Comparison of ENCODE assay signal across 1 cellular context in genomic region chr7:138001529-138002095, GRCh38.
TF ChIP-seq lines count a peak whose summit lies in the region.

CREB3L2 (minus strand) TSS chr7:138002086; CDS start chr7:138001705, 381 bp downstream.

TF ChIP-seq in HepG2, 621 proteins besides CTCF, POLR2A, EP300 and RAD21 (continued from another document and continues in another):
- TF ChIP-seq IRF1 (CRISPR knock-in tag; IDR thresholded peaks at IDR 0.05; ENCODE audit: low read depth) (no peak), ZFP62 (CRISPR knock-in tag; IDR thresholded peaks at IDR 0.05) (no peak), ZNF431 (CRISPR knock-in tag; IDR thresholded peaks at IDR 0.05; ENCODE audit: borderline replicate concordance, low read depth) (no peak), ZNF629 (CRISPR knock-in tag; conservative IDR thresholded peaks at IDR 0.05) (0 out of 2 replicates have a peak, but pooled peaks have one; percentile 15), ZNF451 (CRISPR knock-in tag; IDR thresholded peaks at IDR 0.05) (peak; percentile 93), KLF16 (CRISPR knock-in tag; IDR thresholded peaks at IDR 0.05) (peak in 1 of 2 experiments; percentile 50; a peak in 1 of 4 replicates), ZSCAN25 (CRISPR knock-in tag; IDR thresholded peaks at IDR 0.05) (no peak), MIER2 (CRISPR knock-in tag; IDR thresholded peaks at IDR 0.05) (no peak), XRCC5 (optimal IDR thresholded peaks at IDR 0.05; ENCODE audit: low read length) (no peak), PITX1 (CRISPR knock-in tag; IDR thresholded peaks at IDR 0.05) (no peak), RBFOX2 (IDR thresholded peaks at IDR 0.05; ENCODE audit: low read depth, low read length) (peak; percentile 95), ZNF121 (CRISPR knock-in tag; IDR thresholded peaks at IDR 0.05) (0 out of 2 replicates have a peak, but pooled peaks have one; percentile 18), TFDP2 (CRISPR knock-in tag; IDR thresholded peaks at IDR 0.05) (no peak), SNAPC4 (CRISPR knock-in tag; IDR thresholded peaks at IDR 0.05) (no peak; the same call in 1 of the 2 replicates), ZFP82 (CRISPR knock-in tag; IDR thresholded peaks at IDR 0.05; ENCODE audit: borderline replicate concordance) (no peak), ZBTB21 (CRISPR knock-in tag; IDR thresholded peaks at IDR 0.05) (no peak), CENPX (CRISPR knock-in tag; IDR thresholded peaks at IDR 0.05) (no peak), ZNF652 (CRISPR knock-in tag; IDR thresholded peaks at IDR 0.05; ENCODE audit: borderline replicate concordance, low read depth) (no peak), ZNF782 (CRISPR knock-in tag; IDR thresholded peaks at IDR 0.05; ENCODE audit: borderline replicate concordance) (peak; percentile 85; the same call in 1 of the 2 replicates), NR3C1 (CRISPR knock-in tag; IDR thresholded peaks at IDR 0.05) (no peak), SYNCRIP (IDR thresholded peaks at IDR 0.05; ENCODE audit: insufficient read depth, low read depth, low read length) (no peak), ZNF337 (CRISPR knock-in tag; IDR thresholded peaks at IDR 0.05; ENCODE audit: borderline replicate concordance, low read depth) (peak; percentile 35; the same call in 1 of the 2 replicates), HDAC2 (CRISPR knock-in tag; IDR thresholded peaks at IDR 0.05) (no peak), CEBPG (CRISPR knock-in tag; IDR thresholded peaks at IDR 0.05) (no peak), ELF1 (CRISPR knock-in tag; IDR thresholded peaks at IDR 0.05) (no peak), ZNF747 (CRISPR knock-in tag; IDR thresholded peaks at IDR 0.05; ENCODE audit: borderline replicate concordance) (0 out of 2 replicates have a peak, but pooled peaks have one; percentile 2), DDIT3 (CRISPR knock-in tag; IDR thresholded peaks at IDR 0.05) (no peak), SCMH1 (CRISPR knock-in tag; IDR thresholded peaks at IDR 0.05; ENCODE audit: borderline replicate concordance) (no peak), HDAC1 (CRISPR knock-in tag; IDR thresholded peaks at IDR 0.05) (peak; percentile 92; the same call in 1 of the 2 replicates), CSRNP2 (CRISPR knock-in tag; conservative IDR thresholded peaks at IDR 0.05; ENCODE audit: low read depth) (no peak), ZNF691 (CRISPR knock-in tag; IDR thresholded peaks at IDR 0.05; ENCODE audit: borderline replicate concordance, low read depth) (0 out of 2 replicates have a peak, but pooled peaks have one; percentile 46), ZBTB1 (CRISPR knock-in tag; IDR thresholded peaks at IDR 0.05; ENCODE audit: borderline replicate concordance) (no peak), ZNF766 (CRISPR knock-in tag; IDR thresholded peaks at IDR 0.05; ENCODE audit: borderline replicate concordance) (no peak), TFDP1 (CRISPR knock-in tag; IDR thresholded peaks at IDR 0.05; ENCODE audit: borderline replicate concordance) (no peak; the same call in 1 of the 2 replicates), ZBTB42 (CRISPR knock-in tag; IDR thresholded peaks at IDR 0.05) (no peak), ZNF274 (CRISPR knock-in tag; IDR thresholded peaks at IDR 0.05) (0 out of 2 replicates have a peak, but pooled peaks have one; percentile 71), KDM6A (CRISPR knock-in tag; IDR thresholded peaks at IDR 0.05; ENCODE audit: low read depth) (no peak), ZHX2 (IDR thresholded peaks at IDR 0.05; ENCODE audit: low read depth) (0 out of 2 replicates have a peak, but pooled peaks have one; percentile 28), ZHX2 (CRISPR knock-in tag; IDR thresholded peaks at IDR 0.05; ENCODE audit: borderline replicate concordance) (no peak), GATA4 (IDR thresholded peaks at IDR 0.05; ENCODE audit: borderline replicate concordance, low read depth) (no peak), MEIS2 (CRISPR knock-in tag; IDR thresholded peaks at IDR 0.05) (no peak), MTF2 (CRISPR knock-in tag; IDR thresholded peaks at IDR 0.05; ENCODE audit: borderline replicate concordance) (no peak), ZSCAN29 (CRISPR knock-in tag; conservative IDR thresholded peaks at IDR 0.05) (no peak), ZNF441 (CRISPR knock-in tag; IDR thresholded peaks at IDR 0.05; ENCODE audit: borderline replicate concordance) (no peak), MXD1 (CRISPR knock-in tag; IDR thresholded peaks at IDR 0.05) (peak; percentile 79), TCF12 (IDR thresholded peaks at IDR 0.05) (no peak), TCF12 (CRISPR knock-in tag; IDR thresholded peaks at IDR 0.05) (no peak)
